30 cellular contexts compared by ENCODE assay signal in the genomic region with DNA sequence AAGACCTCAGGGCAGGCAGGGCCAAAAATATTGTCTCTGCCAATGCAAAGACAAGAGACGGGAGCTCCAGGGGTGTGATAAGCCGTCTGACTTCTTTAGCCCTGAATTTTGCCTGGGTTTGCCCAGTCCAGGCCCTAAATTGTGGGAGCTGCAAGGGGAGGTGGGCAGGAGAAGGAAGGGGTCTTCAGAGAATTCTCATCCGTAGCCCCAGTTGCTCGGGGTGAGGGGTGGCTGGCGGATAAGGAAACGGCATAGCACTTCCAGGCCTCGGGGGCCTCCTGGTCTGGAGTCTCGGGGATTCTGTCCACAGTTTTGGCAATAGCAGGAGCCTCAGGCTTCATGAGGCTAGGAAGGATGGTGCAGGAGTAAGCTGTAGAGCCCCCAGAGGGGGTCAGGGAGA. TPM values are rescaled to one million over a fixed set of nuclear protein-coding genes. Genes with fewer than 3 reads are reported as not detected.
DNase-seq lines count a peak whose midpoint lies in the region; ATAC-seq and TF ChIP-seq lines count a peak whose summit lies in the region.
"Had no signal": no experiment of that assay in that cellular context is flagged by ENCODE, and none has a peak within 500 bp of the region (broad histone marks: within the 10 kb centered on the region; RNA-seq: fewer than 3 reads in every experiment).

No MANE protein-coding gene starts in this region.

- peaks cover 95% of the 10 kb centered on the region for H3K4me1 Mint-ChIP-seq in activated T-cell treated with anti-CD3 and anti-CD28 coated beads, Interleukin-2, amount 50 U/mL, for 24 hours (ENCODE audit: low read depth)
- H3K4me1 Mint-ChIP-seq in T-helper 17 cell = peaks cover 73% of the 10 kb centered on the region
- H3K4me1 Mint-ChIP-seq in central memory CD8-positive, alpha-beta T cell = peaks cover 81% of the 10 kb centered on the region

- H3K4me1 ChIP-seq in sigmoid colon (no peaks in the 10 kb centered on the region), ascending aorta (no peaks in the 10 kb centered on the region)
- H3K4me1 ChIP-seq: body of pancreas had no signal

- 91% methylated on average over 8 of the region's 8 CpGs for WGBS in sigmoid colon, 2 donors

- no peaks in the 10 kb centered on the region for H3K36me3 ChIP-seq in sigmoid colon
- H3K36me3 ChIP-seq in ascending aorta = no peaks in the 10 kb centered on the region
- H3K36me3 ChIP-seq: WERI-Rb-1 had no signal

- peaks cover 100% of the 10 kb centered on the region for H3K36me3 Mint-ChIP-seq in activated T-cell treated with anti-CD3 and anti-CD28 coated beads, Interleukin-2, amount 50 U/mL, for 24 hours (ENCODE audit: low read depth)
- H3K36me3 Mint-ChIP-seq in T-helper 17 cell (ENCODE audit: low read depth) = peaks cover 11% of the 10 kb centered on the region
- H3K36me3 Mint-ChIP-seq in central memory CD8-positive, alpha-beta T cell (ENCODE audit: insufficient read depth) = peaks cover 53% of the 10 kb centered on the region
- H3K36me3 Mint-ChIP-seq: memory B cell had no signal

- no peak overlapping the region for H3K4me3 ChIP-seq in sigmoid colon
- no peak overlapping the region for H3K4me3 ChIP-seq in ascending aorta
- H3K4me3 ChIP-seq: body of pancreas, skin epidermis had no signal

- peaks cover 1% of the 10 kb centered on the region for H3K9me3 Mint-ChIP-seq in activated T-cell treated with anti-CD3 and anti-CD28 coated beads, Interleukin-2, amount 50 U/mL, for 24 hours
- no peaks in the 10 kb centered on the region for H3K9me3 Mint-ChIP-seq in central memory CD8-positive, alpha-beta T cell
- H3K9me3 Mint-ChIP-seq: memory B cell had no signal

- no peak for TF ChIP-seq EP300 in sigmoid colon (IDR thresholded peaks at IDR 0.05)

- peak; percentile 38 for DNase-seq in activated T-cell treated with anti-CD3 and anti-CD28 coated beads, Interleukin-2, amount 50 U/mL, for 24 hours
- DNase-seq in activated T-cell treated with anti-CD3 and anti-CD28 coated beads, Interleukin-2, amount 50 U/mL, for 48 hours = no peak
- no peak for DNase-seq in T-helper 17 cell
- DNase-seq in central memory CD8-positive, alpha-beta T cell (ENCODE audit: low spot score in 2 of 2) = no peak
- DNase-seq in sigmoid colon = peak; percentile 45
- no peak for DNase-seq in iPS-NIHi11 (ENCODE audit: low spot score)
- no peak for DNase-seq in ascending aorta (ENCODE audit: low spot score in 2 of 2)
- DNase-seq: body of pancreas, cerebellar nuclear complex, DMS79, GF-D8, hippocampal formation, KBM-7, NCI-H1105 treated with DMSO at 0.1 percent for 48 hours, NCI-H1930, NCI-H524 treated with DMSO at 0.1 percent for 48 hours, occipital lobe, PC-3, T1000, trophoblast cell, WERI-Rb-1 had no signal

- H3K27me3 ChIP-seq in sigmoid colon = no peaks in the 10 kb centered on the region
- H3K27me3 ChIP-seq in ascending aorta = no peaks in the 10 kb centered on the region
- H3K27me3 ChIP-seq: body of pancreas had no signal

- no peak for TF ChIP-seq POLR2A in sigmoid colon (IDR thresholded peaks at IDR 0.05)

- H3K9me3 ChIP-seq in T-helper 17 cell (ENCODE audit: control insufficient read depth, low read length, poor library complexity, severe bottlenecking) = no peaks in the 10 kb centered on the region
- no peaks in the 10 kb centered on the region for H3K9me3 ChIP-seq in sigmoid colon
- H3K9me3 ChIP-seq in ascending aorta = no peaks in the 10 kb centered on the region
- H3K9me3 ChIP-seq: body of pancreas had no signal

- ATAC-seq in T-helper 17 cell = no peak
- no peak for ATAC-seq in central memory CD8-positive, alpha-beta T cell (replicated peaks; ENCODE audit: extremely low read depth, poor library complexity, severe bottlenecking)
- ATAC-seq in GM18502 (IDR thresholded peaks at IDR 0.05; ENCODE audit: poor library complexity, unreplicated experiment) = no peak
- ATAC-seq: body of pancreas, HCT116, PC-3, Right ventricle myocardium inferior, SK-N-SH treated with all-trans-retinoic acid at 6 μM for 48 hours had no signal

- intact Hi-C loops in sigmoid colon (cut with DNase I) (no loop called here), ascending aorta (cut with DNase I) (no loop called here)

- no peak overlapping the region for H3K4me3 Mint-ChIP-seq in activated T-cell treated with anti-CD3 and anti-CD28 coated beads, Interleukin-2, amount 50 U/mL, for 24 hours
- H3K4me3 Mint-ChIP-seq in T-helper 17 cell = peak overlapping the region; percentile 90
- H3K4me3 Mint-ChIP-seq in central memory CD8-positive, alpha-beta T cell = peak overlapping the region; percentile 29
- H3K4me3 Mint-ChIP-seq: memory B cell had no signal

- H3K27me3 Mint-ChIP-seq in activated T-cell treated with anti-CD3 and anti-CD28 coated beads, Interleukin-2, amount 50 U/mL, for 24 hours = no peaks in the 10 kb centered on the region
- no peaks in the 10 kb centered on the region for H3K27me3 Mint-ChIP-seq in T-helper 17 cell
- no peaks in the 10 kb centered on the region for H3K27me3 Mint-ChIP-seq in central memory CD8-positive, alpha-beta T cell
- H3K27me3 Mint-ChIP-seq: memory B cell had no signal

- no peak overlapping the region for H3K27ac Mint-ChIP-seq in activated T-cell treated with anti-CD3 and anti-CD28 coated beads, Interleukin-2, amount 50 U/mL, for 24 hours
- H3K27ac Mint-ChIP-seq in T-helper 17 cell = no peak overlapping the region
- peak overlapping the region; percentile 74 for H3K27ac Mint-ChIP-seq in central memory CD8-positive, alpha-beta T cell (ENCODE audit: low read depth)
- H3K27ac Mint-ChIP-seq: memory B cell had no signal

- H3K27ac ChIP-seq in sigmoid colon (no peak overlapping the region), ascending aorta (no peak overlapping the region)
- H3K27ac ChIP-seq: body of pancreas, WERI-Rb-1 had no signal

- TF ChIP-seq CTCF in sigmoid colon (IDR thresholded peaks at IDR 0.05) (no peak), ascending aorta (IDR thresholded peaks at IDR 0.05) (no peak)

RNA-seq across cellular contexts. Expression of gene CD5, which starts 7.4 kb away (rescaled TPM):
- total RNA-seq in T-helper 17 cell = 100 to 1,000 TPM; 310 to 362 TPM
- total RNA-seq in sigmoid colon = under 1 TPM in 2 of 4 donors, not detected in 2; 0.54 to 0.55 TPM
- 10 to 100 TPM in 1 of 3 donors, under 1 TPM in 2; 0.23 to 12.3 (median 0.60) TPM for polyA plus RNA-seq in sigmoid colon
- total RNA-seq in ascending aorta = 1.3 TPM
- total RNA-seq: dermis microvascular lymphatic vessel endothelial cell, MCF 10A, occipital lobe, Right ventricle myocardium inferior had no signal
- polyA plus RNA-seq: BJ had no signal

RNA-seq across cellular contexts. Expression of gene VPS37C, which starts 51.6 kb away (rescaled TPM):
- total RNA-seq in T-helper 17 cell (1 to 10 TPM; 3.5 to 5.6 TPM), sigmoid colon (10 to 100 TPM in 3 of 4 donors, 1 to 10 TPM in 1; 8.6 to 25.4 (median 18.5) TPM), ascending aorta (25.8 TPM)
- polyA plus RNA-seq in sigmoid colon = 10 to 100 TPM; 16.9 to 19.3 (median 18.6) TPM

Comparison
In these comparisons a context has a peak if more than half of its experiments do, and no peak if none do; other contexts are left out.
1. DNase-seq: peak in activated T-cell treated with anti-CD3 and anti-CD28 coated beads, Interleukin-2, amount 50 U/mL, for 24 hours (single experiment) and sigmoid colon (single experiment); none in activated T-cell treated with anti-CD3 and anti-CD28 coated beads, Interleukin-2, amount 50 U/mL, for 48 hours (0 of 2), T-helper 17 cell (0 of 3), central memory CD8-positive, alpha-beta T cell (0 of 2), iPS-NIHi11 (single experiment) and ascending aorta (0 of 2).
2. RNA of gene CD5, which starts 7.4 kb away (total RNA-seq): 310 to 362 TPM in T-helper 17 cell; 1.3 TPM in ascending aorta (single experiment) and 0.54 to 0.55 TPM in sigmoid colon; every median in the first group is over 100 times any median in the second.